Comparison of ENCODE assay signal across 1 cellular context in genomic region chr1:153985341-153985912, GRCh38.
TF ChIP-seq lines count a peak whose summit lies in the region.

No MANE protein-coding gene starts in this region.

TF ChIP-seq in HEK293, 187 proteins besides CTCF, POLR2A, EP300 and RAD21 (continued from another document):
- TF ChIP-seq ZNF280C (tag by site-specific recombination; IDR thresholded peaks at IDR 0.05) (no peak), PATZ1 (tag by site-specific recombination; IDR thresholded peaks at IDR 0.05) (peak; percentile 45; the same call in 1 of the 2 replicates), ELK4 (IDR thresholded peaks at IDR 0.05; ENCODE audit: borderline replicate concordance, low read depth, low read length) (no peak), ZNF10 (tag by site-specific recombination; IDR thresholded peaks at IDR 0.05) (peak; percentile 44; the same call in 1 of the 2 replicates), SP3 (tag by site-specific recombination; IDR thresholded peaks at IDR 0.05) (no peak), ZNF692 (tag by site-specific recombination; IDR thresholded peaks at IDR 0.05) (peak; percentile 37; the same call in 1 of the 2 replicates), GLIS1 (tag by site-specific recombination; IDR thresholded peaks at IDR 0.05) (peak; percentile 82), ZBTB20 (tag by site-specific recombination; IDR thresholded peaks at IDR 0.05) (peak; percentile 76), PRDM10 (tag by site-specific recombination; IDR thresholded peaks at IDR 0.05) (peak; percentile 36; the same call in 1 of the 2 replicates), ZNF280D (tag by site-specific recombination; IDR thresholded peaks at IDR 0.05) (peak; percentile 15; the same call in 1 of the 2 replicates), ZNF558 (tag by site-specific recombination; IDR thresholded peaks at IDR 0.05) (no peak), ZEB2 (tag by site-specific recombination; IDR thresholded peaks at IDR 0.05) (0 out of 2 replicates have a peak, but pooled peaks have one; percentile 9), ZNF600 (tag by site-specific recombination; IDR thresholded peaks at IDR 0.05) (peak; percentile 42; the same call in 1 of the 2 replicates), HIC1 (tag by site-specific recombination; IDR thresholded peaks at IDR 0.05) (no peak), ZNF76 (tag by site-specific recombination; IDR thresholded peaks at IDR 0.05; ENCODE audit: borderline replicate concordance, low read depth) (peak; percentile 45; the same call in 1 of the 2 replicates), ZIC2 (tag by site-specific recombination; IDR thresholded peaks at IDR 0.05) (peak; percentile 52), WT1 (tag by site-specific recombination; IDR thresholded peaks at IDR 0.05) (0 out of 2 replicates have a peak, but pooled peaks have one; percentile 19)
